ENCODE assay signal across 3 cellular contexts in the genomic region with DNA sequence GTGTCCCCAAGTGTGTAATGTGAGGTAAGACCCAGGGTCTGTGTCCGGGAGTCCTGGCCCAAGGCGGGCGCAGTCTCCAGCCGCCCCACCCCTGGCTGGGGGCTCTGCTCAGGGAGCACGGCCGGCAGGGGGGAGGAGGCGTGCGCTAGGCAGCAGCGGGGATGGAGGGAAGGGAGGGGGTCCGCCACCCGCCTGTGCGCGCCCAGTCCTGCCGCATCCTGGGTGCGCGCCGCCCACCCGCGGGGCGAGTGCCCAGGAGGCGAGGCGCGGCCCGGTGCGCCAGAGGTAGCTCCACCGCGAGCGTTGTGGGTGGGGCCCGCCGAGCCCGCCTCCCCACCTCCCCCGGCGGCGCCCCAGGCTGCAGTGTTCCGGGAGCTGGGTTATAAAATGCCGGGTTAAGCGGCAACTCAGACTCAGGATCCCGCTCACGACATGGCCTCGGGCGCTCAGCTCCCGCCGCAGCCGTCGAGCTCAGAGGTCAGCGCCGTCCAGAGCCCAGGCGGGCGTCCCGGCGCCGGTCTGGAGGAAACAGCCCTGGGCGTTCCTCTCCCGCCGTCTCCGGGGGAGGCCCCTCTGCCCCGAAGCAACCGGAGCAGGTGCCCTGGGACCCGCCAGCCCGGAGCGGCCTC.
TF ChIP-seq lines count a peak whose summit lies in the region.

A gene with protein sequence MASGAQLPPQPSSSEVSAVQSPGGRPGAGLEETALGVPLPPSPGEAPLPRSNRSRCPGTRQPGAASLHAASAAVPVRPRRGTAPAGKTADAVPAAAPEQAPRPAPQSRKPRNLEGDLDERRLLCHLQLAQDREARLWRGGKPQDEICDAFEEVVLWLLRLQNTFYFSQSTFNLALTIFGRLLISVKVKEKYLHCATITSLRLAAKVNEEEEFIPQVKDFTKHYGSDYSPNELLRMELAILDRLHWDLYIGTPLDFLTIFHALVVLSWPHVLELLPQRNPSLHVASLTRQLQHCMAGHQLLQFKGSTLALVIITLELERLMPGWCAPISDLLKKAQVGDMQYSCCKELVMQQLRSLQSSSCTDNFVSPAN (plus strand): TSS at position 363 of the 629 bp plus-strand sequence. CDS start 70 bp downstream, at position 433.

TF ChIP-seq in GM12891, 5 proteins besides CTCF, POLR2A, EP300 and RAD21 (continued from another document):
- TF ChIP-seq PAX5 (IDR thresholded peaks at IDR 0.05; ENCODE audit: insufficient read depth, low read length, severe bottlenecking) (no peak), TAF1 (IDR thresholded peaks at IDR 0.05; ENCODE audit: low read depth, low read length) (no peak), POLR2AphosphoS5 (IDR thresholded peaks at IDR 0.05; ENCODE audit: low read depth, low read length) (no peak)

TF ChIP-seq in endothelial cell of umbilical vein, 7 proteins besides CTCF, POLR2A, EP300 and RAD21 (continued from another document):
- TF ChIP-seq MYC (IDR thresholded peaks at IDR 0.05; ENCODE audit: low read depth, low read length) (no peak), MAX (IDR thresholded peaks at IDR 0.05; ENCODE audit: insufficient read depth, insufficient read length) (no peak), POLR2AphosphoS5 (IDR thresholded peaks at IDR 0.05; ENCODE audit: insufficient read depth, low read depth, low read length) (no peak), GATA2 (IDR thresholded peaks at IDR 0.05; ENCODE audit: insufficient read depth, insufficient read length, low read depth, low read length) (no peak), JUN (IDR thresholded peaks at IDR 0.05; ENCODE audit: borderline replicate concordance, insufficient read depth, insufficient read length, low read depth) (no peak), EZH2 (IDR thresholded peaks at IDR 0.05; ENCODE audit: borderline replicate concordance, low read depth, low read length, severe bottlenecking) (no peak)

TF ChIP-seq in neural cell, 6 proteins besides CTCF, POLR2A, EP300 and RAD21:
- TF ChIP-seq EZH2 (IDR thresholded peaks at IDR 0.05; ENCODE audit: borderline replicate concordance, insufficient read depth, low read length, poor library complexity, severe bottlenecking) (no peak), MXI1 (conservative IDR thresholded peaks at IDR 0.05; ENCODE audit: poor library complexity, severe bottlenecking) (no peak), POLR2AphosphoS5 (IDR thresholded peaks at IDR 0.05) (no peak), TAF1 (IDR thresholded peaks at IDR 0.05; ENCODE audit: low read depth) (no peak), SMC3 (conservative IDR thresholded peaks at IDR 0.05; ENCODE audit: poor library complexity) (no peak)
- TF ChIP-seq, protein P1, sequence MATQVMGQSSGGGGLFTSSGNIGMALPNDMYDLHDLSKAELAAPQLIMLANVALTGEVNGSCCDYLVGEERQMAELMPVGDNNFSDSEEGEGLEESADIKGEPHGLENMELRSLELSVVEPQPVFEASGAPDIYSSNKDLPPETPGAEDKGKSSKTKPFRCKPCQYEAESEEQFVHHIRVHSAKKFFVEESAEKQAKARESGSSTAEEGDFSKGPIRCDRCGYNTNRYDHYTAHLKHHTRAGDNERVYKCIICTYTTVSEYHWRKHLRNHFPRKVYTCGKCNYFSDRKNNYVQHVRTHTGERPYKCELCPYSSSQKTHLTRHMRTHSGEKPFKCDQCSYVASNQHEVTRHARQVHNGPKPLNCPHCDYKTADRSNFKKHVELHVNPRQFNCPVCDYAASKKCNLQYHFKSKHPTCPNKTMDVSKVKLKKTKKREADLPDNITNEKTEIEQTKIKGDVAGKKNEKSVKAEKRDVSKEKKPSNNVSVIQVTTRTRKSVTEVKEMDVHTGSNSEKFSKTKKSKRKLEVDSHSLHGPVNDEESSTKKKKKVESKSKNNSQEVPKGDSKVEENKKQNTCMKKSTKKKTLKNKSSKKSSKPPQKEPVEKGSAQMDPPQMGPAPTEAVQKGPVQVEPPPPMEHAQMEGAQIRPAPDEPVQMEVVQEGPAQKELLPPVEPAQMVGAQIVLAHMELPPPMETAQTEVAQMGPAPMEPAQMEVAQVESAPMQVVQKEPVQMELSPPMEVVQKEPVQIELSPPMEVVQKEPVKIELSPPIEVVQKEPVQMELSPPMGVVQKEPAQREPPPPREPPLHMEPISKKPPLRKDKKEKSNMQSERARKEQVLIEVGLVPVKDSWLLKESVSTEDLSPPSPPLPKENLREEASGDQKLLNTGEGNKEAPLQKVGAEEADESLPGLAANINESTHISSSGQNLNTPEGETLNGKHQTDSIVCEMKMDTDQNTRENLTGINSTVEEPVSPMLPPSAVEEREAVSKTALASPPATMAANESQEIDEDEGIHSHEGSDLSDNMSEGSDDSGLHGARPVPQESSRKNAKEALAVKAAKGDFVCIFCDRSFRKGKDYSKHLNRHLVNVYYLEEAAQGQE (IDR thresholded peaks at IDR 0.05; ENCODE audit: borderline replicate concordance), result no peak
